Comparison of ENCODE assay signal across 17 cellular contexts in the genomic region with DNA sequence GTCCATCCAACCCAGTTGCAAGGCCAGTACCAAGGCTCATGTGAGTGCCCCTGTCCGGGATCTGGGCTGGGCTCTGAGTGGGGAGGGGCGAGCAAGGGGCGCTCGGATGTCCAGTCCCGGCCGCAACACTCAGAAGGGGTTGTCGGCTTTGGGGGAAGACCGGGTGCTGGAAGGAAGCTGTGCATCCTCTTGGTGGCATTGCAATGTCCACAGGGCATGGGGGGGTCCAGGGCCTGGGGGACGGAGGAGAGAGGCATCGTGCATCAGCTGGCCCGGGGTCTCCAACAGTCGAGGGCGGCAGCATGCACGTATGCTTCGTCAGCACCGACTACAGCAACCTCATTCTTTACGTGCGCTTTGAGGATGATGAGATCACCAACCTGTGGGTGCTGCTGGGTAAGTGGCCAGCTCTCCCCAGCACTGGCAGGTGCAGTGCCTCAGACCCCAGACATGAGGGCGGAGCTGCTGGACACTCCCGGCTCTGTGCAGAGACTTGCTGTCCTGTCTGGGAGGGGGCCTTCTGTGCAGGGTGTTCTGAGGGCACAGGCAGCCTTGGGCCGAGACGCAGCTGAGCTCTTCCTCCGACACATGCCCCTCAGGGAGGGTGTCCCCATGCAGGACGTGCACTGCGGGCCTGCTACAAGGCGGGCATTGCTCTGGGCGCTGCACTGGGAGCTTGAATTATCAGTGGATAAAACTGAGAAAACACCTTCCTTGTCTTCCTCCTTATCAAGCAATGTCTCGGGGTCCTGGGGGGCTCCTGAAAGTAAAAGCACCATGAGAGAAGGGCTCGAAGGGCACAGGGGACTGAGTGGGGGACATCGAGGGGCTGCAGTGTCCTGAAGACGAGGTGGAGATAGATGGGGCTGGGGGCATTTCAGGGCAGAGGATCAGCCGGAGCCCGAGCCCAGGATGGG. TPM values are rescaled to one million over a fixed set of nuclear protein-coding genes. Genes with fewer than 3 reads are reported as not detected.
DNase-seq lines count a peak whose midpoint lies in the region; TF ChIP-seq lines count a peak whose summit lies in the region.
"Had no signal": no experiment of that assay in that cellular context is flagged by ENCODE, and none has a peak within 500 bp of the region (broad histone marks: within the 10 kb centered on the region; RNA-seq: fewer than 3 reads in every experiment).

No MANE protein-coding gene starts in this region.

- no peaks in the 10 kb centered on the region for H3K9me3 ChIP-seq in esophagus muscularis mucosa
- H3K9me3 ChIP-seq: MG63 had no signal

- no peak overlapping the region for H3K4me3 ChIP-seq in esophagus muscularis mucosa
- H3K4me3 ChIP-seq: MG63 had no signal

- 85% methylated on average over 25 of the region's 33 CpGs for WGBS in esophagus muscularis mucosa

- no peak for TF ChIP-seq EP300 in esophagus muscularis mucosa (IDR thresholded peaks at IDR 0.05)

- intact Hi-C loops in esophagus muscularis mucosa (cut with DNase I): no loop called here

- no peaks in the 10 kb centered on the region for H3K4me1 ChIP-seq in esophagus muscularis mucosa

- H3K27ac ChIP-seq in 22Rv1: no peak overlapping the region
- H3K27ac ChIP-seq in esophagus muscularis mucosa (replicated peaks in 1 of 4): no peak overlapping the region
- H3K27ac ChIP-seq: C4-2B had no signal

- TF ChIP-seq CTCF in 22Rv1 (IDR thresholded peaks at IDR 0.05) (peak; percentile 3; the same call in 1 of the 2 replicates), esophagus muscularis mucosa (IDR thresholded peaks at IDR 0.05) (no peak)

- TF ChIP-seq POLR2A in esophagus muscularis mucosa (IDR thresholded peaks at IDR 0.05; ENCODE audit: low read depth) (no peak), erythroblast (IDR thresholded peaks at IDR 0.05; ENCODE audit: low read length) (no peak)

- no peaks in the 10 kb centered on the region for H3K36me3 ChIP-seq in esophagus muscularis mucosa
- H3K36me3 ChIP-seq: MG63 had no signal

- DNase-seq in DMS53 (lab: John Stamatoyannopoulos, UW): peak; percentile 69
- DNase-seq in NCI-H69 (lab: John Stamatoyannopoulos, UW): peak; percentile 15
- DNase-seq in esophagus muscularis mucosa (ENCODE audit: extremely low spot score): peak; percentile 87
- no peak for DNase-seq in GM19238 (ENCODE audit: insufficient read length, low spot score)
- no peak for DNase-seq in NCI-H1694 treated with DMSO at 0.1 percent for 48 hours (lab: John Stamatoyannopoulos, UW)
- DNase-seq in erythroblast (lab: John Stamatoyannopoulos, UW): no peak
- DNase-seq: AML-193, HCEC 1CT, Kasumi-1, MG63, NCI-H1105 treated with DMSO at 0.1 percent for 48 hours, NCI-H187 treated with DMSO at 0.1 percent for 48 hours, NCI-H446, NCI-H526 treated with DMSO at 0.1 percent for 48 hours, PC-3 had no signal

- H3K27me3 ChIP-seq in esophagus muscularis mucosa: peaks cover 0 to 77% (median 0%) of the 10 kb centered on the region in 4 donors
- H3K27me3 ChIP-seq: MG63 had no signal

RNA-seq across cellular contexts. Expression of gene GLT6D1, which starts 22.5 kb away (rescaled TPM):
- total RNA-seq in esophagus muscularis mucosa: not detected
- total RNA-seq: PC-3 had no signal

RNA-seq across cellular contexts. Expression of gene LCN9, which starts 46.2 kb away (rescaled TPM):
- total RNA-seq in esophagus muscularis mucosa: not detected
- total RNA-seq: PC-3 had no signal

RNA-seq across cellular contexts. Expression of gene PAEP, which starts 55.3 kb away (rescaled TPM):
- not detected for total RNA-seq in esophagus muscularis mucosa
- total RNA-seq: PC-3 had no signal

Comparison
In these comparisons a context has a peak if more than half of its experiments do, and no peak if none do; other contexts are left out.
1. DNase-seq: peak in DMS53 (single experiment), NCI-H69 (single experiment) and esophagus muscularis mucosa (single experiment); none in GM19238 (single experiment), NCI-H1694 treated with DMSO at 0.1 percent for 48 hours (single experiment) and erythroblast (0 of 2).